Comparison of ENCODE assay signal across 13 cellular contexts in the genomic region with DNA sequence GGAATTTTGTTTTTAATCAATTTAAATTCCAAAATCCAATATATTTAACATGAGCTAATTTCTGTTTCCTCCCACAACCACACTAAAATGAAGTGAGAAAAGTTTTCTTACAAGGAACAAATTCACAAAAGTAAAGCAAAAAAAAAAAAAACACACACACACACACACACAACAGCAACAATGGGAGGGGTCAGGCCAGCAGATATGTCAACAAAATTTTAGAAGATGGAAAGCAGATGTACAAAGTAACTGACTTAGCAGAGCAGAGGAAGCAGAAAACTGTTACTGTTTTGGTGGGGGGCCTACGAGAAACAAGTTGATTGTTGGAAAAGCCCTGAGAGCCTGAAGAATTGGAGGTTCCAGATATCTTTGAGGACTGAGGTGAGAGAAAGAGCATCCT. TPM values are rescaled to one million over a fixed set of nuclear protein-coding genes. Genes with fewer than 3 reads are reported as not detected.
DNase-seq lines count a peak whose midpoint lies in the region; ATAC-seq and TF ChIP-seq lines count a peak whose summit lies in the region.
"Had no signal": no experiment of that assay in that cellular context is flagged by ENCODE, and none has a peak within 500 bp of the region (broad histone marks: within the 10 kb centered on the region; RNA-seq: fewer than 3 reads in every experiment).

No MANE protein-coding gene starts in this region.

- H3K36me3 Mint-ChIP-seq in nephron (ENCODE audit: low read depth) = peaks cover 48% of the 10 kb centered on the region

- H3K27ac ChIP-seq in SK-N-MC (peak overlapping the region; percentile 42; the same call in 1 of the 2 replicates), epithelial cell of prostate (peak overlapping the region; percentile 78), lower lobe of right lung (no peak overlapping the region)
- H3K27ac ChIP-seq: C4-2B, GM23248 had no signal

- H3K4me1 ChIP-seq in lower lobe of right lung = no peaks in the 10 kb centered on the region
- H3K4me1 ChIP-seq: Caco-2 had no signal

- ATAC-seq in stimulated activated naive CD8-positive, alpha-beta T cell treated with anti-CD3 and anti-CD28 coated beads, Interleukin-15, amount 100 ng/mL, for 72 hours = no peak
- no peak for ATAC-seq in HG02840 (IDR thresholded peaks at IDR 0.05; ENCODE audit: low FRiP score, unreplicated experiment)
- no peak for ATAC-seq in lower lobe of right lung

- peaks cover 43% of the 10 kb centered on the region for H3K4me1 Mint-ChIP-seq in nephron
- H3K4me1 Mint-ChIP-seq in stimulated activated naive CD8-positive, alpha-beta T cell treated with anti-CD3 and anti-CD28 coated beads, Interleukin-15, amount 100 ng/mL, for 72 hours = no peaks in the 10 kb centered on the region

- no peaks in the 10 kb centered on the region for H3K27me3 Mint-ChIP-seq in nephron (ENCODE audit: low read depth)
- no peaks in the 10 kb centered on the region for H3K27me3 Mint-ChIP-seq in stimulated activated naive CD8-positive, alpha-beta T cell treated with anti-CD3 and anti-CD28 coated beads, Interleukin-15, amount 100 ng/mL, for 72 hours
- H3K27me3 Mint-ChIP-seq: CD4-positive, alpha-beta T cell had no signal

- no peaks in the 10 kb centered on the region for H3K27me3 ChIP-seq in lower lobe of right lung (ENCODE audit: low read depth)

- intact Hi-C loops in lower lobe of right lung (cut with DNase I) = no loop called here

- peak overlapping the region in 2 of 3 experiments; percentile 18 to 87 for H3K27ac Mint-ChIP-seq in nephron
- no peak overlapping the region for H3K27ac Mint-ChIP-seq in stimulated activated naive CD8-positive, alpha-beta T cell treated with anti-CD3 and anti-CD28 coated beads, Interleukin-15, amount 100 ng/mL, for 72 hours
- H3K27ac Mint-ChIP-seq: CD4-positive, alpha-beta T cell had no signal

- H3K9ac ChIP-seq in SK-N-MC (ENCODE audit: insufficient read length) = no peak overlapping the region
- H3K9ac ChIP-seq: GM23248 had no signal

- H3K4me3 ChIP-seq in SK-N-MC (no peak overlapping the region), lower lobe of right lung (no peak overlapping the region)
- H3K4me3 ChIP-seq: GM23248 had no signal

- no peak for TF ChIP-seq CTCF in nephron (IDR thresholded peaks at IDR 0.05; ENCODE audit: unreplicated experiment in 3 of 3)
- no peak for TF ChIP-seq CTCF in lower lobe of right lung (IDR thresholded peaks at IDR 0.05)

- H3K9me3 ChIP-seq in SK-N-MC (ENCODE audit: low read depth, low read length) (peaks cover 13% of the 10 kb centered on the region), lower lobe of right lung (peaks cover 33% of the 10 kb centered on the region)

- no peak overlapping the region for H3K4me3 Mint-ChIP-seq in nephron
- no peak overlapping the region for H3K4me3 Mint-ChIP-seq in stimulated activated naive CD8-positive, alpha-beta T cell treated with anti-CD3 and anti-CD28 coated beads, Interleukin-15, amount 100 ng/mL, for 72 hours
- H3K4me3 Mint-ChIP-seq: CD4-positive, alpha-beta T cell had no signal

- H3K36me3 ChIP-seq in SK-N-MC (ENCODE audit: insufficient read depth, low read length) = peaks cover 28% of the 10 kb centered on the region
- H3K36me3 ChIP-seq in lower lobe of right lung = no peaks in the 10 kb centered on the region

- DNase-seq in SK-N-MC (ENCODE audit: low read depth, low spot score) (no peak), epithelial cell of prostate (ENCODE audit: low read depth, low spot score) (no peak), lower lobe of right lung (no peak)
- DNase-seq in stimulated activated naive CD8-positive, alpha-beta T cell treated with anti-CD3 and anti-CD28 coated beads, Interleukin-15, amount 100 ng/mL, for 72 hours = no peak
- DNase-seq: AML-193; Caco-2; CD4-positive, alpha-beta T cell; GM23248; HCEC 1CT; IMR-90 had no signal

- H3K9me3 Mint-ChIP-seq in nephron = peaks cover 27% of the 10 kb centered on the region
- H3K9me3 Mint-ChIP-seq in stimulated activated naive CD8-positive, alpha-beta T cell treated with anti-CD3 and anti-CD28 coated beads, Interleukin-15, amount 100 ng/mL, for 72 hours = peaks cover 12 to 13% of the 10 kb centered on the region in 2 donors

RNA-seq across cellular contexts. Expression of gene EPB41L2, which starts 11.7 kb away (rescaled TPM):
- 124 TPM for total RNA-seq in lower lobe of right lung

Comparison
In these comparisons a context has a peak if more than half of its experiments do, and no peak if none do; other contexts are left out.
1. H3K27ac Mint-ChIP-seq: peak in nephron (2 of 3); none in stimulated activated naive CD8-positive, alpha-beta T cell treated with anti-CD3 and anti-CD28 coated beads, Interleukin-15, amount 100 ng/mL, for 72 hours (0 of 2).